In the genomic region with DNA sequence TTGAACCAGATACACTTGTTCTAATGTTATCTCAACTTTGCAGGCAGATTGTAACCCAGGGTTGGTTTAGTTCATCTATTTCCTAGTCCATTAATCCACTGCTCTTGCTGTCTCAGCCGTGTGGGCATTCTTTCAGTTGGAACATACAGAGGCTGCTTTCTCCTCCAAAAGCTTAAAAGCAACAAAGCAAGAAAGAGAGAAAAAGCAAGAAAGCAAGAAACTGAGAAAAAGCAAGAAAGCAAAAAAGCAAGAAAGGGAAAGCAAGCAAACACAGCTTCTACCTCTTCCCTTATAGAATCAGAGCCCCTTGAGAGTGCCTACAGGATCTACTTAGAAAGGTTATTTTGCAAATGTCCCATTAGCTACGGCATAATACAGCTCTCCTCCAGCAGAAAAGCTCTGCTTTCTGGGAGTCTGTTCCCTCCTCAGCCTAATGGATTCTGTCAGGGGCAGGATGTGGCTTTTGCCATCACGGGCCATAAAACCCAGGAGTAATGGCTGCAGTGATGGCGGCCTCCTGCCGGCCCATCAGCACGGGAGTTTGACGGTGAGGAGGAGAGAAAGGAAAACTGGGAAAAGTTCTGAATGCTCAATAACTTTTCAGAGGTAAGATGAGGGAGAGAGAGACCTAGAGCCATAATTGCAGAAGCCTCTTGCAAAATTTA, we compare ENCODE assay signal across 1 cellular context.
TF ChIP-seq lines count a peak whose summit lies in the region.

No MANE protein-coding gene starts in this region.

TF ChIP-seq in K562, 482 proteins besides CTCF, POLR2A, EP300 and RAD21 (continued from another document and continues in another):
- TF ChIP-seq BMI1 (IDR thresholded peaks at IDR 0.05; ENCODE audit: low read length) (no peak), ZNF445 (CRISPR knock-in tag; IDR thresholded peaks at IDR 0.05; ENCODE audit: low read depth) (no peak), HMG20B (CRISPR knock-in tag; IDR thresholded peaks at IDR 0.05) (no peak), MIER1 (IDR thresholded peaks at IDR 0.05; ENCODE audit: low read depth) (no peak), ZNF699 (CRISPR knock-in tag; IDR thresholded peaks at IDR 0.05; ENCODE audit: insufficient replicate concordance) (no peak), TARDBP (IDR thresholded peaks at IDR 0.05) (no peak), BRF1 (IDR thresholded peaks at IDR 0.05; ENCODE audit: borderline replicate concordance, extremely low read depth, insufficient read length) (no peak), U2AF2 (optimal IDR thresholded peaks at IDR 0.05; ENCODE audit: low read depth, low read length) (no peak), GTF2E2 (tag; IDR thresholded peaks at IDR 0.05) (no peak), SOX6 (IDR thresholded peaks at IDR 0.05) (peak; percentile 84)
- TF ChIP-seq, protein P1, sequence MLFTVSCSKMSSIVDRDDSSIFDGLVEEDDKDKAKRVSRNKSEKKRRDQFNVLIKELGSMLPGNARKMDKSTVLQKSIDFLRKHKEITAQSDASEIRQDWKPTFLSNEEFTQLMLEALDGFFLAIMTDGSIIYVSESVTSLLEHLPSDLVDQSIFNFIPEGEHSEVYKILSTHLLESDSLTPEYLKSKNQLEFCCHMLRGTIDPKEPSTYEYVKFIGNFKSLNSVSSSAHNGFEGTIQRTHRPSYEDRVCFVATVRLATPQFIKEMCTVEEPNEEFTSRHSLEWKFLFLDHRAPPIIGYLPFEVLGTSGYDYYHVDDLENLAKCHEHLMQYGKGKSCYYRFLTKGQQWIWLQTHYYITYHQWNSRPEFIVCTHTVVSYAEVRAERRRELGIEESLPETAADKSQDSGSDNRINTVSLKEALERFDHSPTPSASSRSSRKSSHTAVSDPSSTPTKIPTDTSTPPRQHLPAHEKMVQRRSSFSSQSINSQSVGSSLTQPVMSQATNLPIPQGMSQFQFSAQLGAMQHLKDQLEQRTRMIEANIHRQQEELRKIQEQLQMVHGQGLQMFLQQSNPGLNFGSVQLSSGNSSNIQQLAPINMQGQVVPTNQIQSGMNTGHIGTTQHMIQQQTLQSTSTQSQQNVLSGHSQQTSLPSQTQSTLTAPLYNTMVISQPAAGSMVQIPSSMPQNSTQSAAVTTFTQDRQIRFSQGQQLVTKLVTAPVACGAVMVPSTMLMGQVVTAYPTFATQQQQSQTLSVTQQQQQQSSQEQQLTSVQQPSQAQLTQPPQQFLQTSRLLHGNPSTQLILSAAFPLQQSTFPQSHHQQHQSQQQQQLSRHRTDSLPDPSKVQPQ (CRISPR knock-in tag; IDR thresholded peaks at IDR 0.05; ENCODE audit: borderline replicate concordance): no peak
- TF ChIP-seq, protein P2, sequence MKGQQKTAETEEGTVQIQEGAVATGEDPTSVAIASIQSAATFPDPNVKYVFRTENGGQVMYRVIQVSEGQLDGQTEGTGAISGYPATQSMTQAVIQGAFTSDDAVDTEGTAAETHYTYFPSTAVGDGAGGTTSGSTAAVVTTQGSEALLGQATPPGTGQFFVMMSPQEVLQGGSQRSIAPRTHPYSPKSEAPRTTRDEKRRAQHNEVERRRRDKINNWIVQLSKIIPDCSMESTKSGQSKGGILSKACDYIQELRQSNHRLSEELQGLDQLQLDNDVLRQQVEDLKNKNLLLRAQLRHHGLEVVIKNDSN (CRISPR knock-in tag; IDR thresholded peaks at IDR 0.05): no peak
- TF ChIP-seq, protein P3, sequence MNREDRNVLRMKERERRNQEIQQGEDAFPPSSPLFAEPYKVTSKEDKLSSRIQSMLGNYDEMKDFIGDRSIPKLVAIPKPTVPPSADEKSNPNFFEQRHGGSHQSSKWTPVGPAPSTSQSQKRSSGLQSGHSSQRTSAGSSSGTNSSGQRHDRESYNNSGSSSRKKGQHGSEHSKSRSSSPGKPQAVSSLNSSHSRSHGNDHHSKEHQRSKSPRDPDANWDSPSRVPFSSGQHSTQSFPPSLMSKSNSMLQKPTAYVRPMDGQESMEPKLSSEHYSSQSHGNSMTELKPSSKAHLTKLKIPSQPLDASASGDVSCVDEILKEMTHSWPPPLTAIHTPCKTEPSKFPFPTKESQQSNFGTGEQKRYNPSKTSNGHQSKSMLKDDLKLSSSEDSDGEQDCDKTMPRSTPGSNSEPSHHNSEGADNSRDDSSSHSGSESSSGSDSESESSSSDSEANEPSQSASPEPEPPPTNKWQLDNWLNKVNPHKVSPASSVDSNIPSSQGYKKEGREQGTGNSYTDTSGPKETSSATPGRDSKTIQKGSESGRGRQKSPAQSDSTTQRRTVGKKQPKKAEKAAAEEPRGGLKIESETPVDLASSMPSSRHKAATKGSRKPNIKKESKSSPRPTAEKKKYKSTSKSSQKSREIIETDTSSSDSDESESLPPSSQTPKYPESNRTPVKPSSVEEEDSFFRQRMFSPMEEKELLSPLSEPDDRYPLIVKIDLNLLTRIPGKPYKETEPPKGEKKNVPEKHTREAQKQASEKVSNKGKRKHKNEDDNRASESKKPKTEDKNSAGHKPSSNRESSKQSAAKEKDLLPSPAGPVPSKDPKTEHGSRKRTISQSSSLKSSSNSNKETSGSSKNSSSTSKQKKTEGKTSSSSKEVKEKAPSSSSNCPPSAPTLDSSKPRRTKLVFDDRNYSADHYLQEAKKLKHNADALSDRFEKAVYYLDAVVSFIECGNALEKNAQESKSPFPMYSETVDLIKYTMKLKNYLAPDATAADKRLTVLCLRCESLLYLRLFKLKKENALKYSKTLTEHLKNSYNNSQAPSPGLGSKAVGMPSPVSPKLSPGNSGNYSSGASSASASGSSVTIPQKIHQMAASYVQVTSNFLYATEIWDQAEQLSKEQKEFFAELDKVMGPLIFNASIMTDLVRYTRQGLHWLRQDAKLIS (CRISPR knock-in tag; IDR thresholded peaks at IDR 0.05): no peak
- TF ChIP-seq, protein P4, sequence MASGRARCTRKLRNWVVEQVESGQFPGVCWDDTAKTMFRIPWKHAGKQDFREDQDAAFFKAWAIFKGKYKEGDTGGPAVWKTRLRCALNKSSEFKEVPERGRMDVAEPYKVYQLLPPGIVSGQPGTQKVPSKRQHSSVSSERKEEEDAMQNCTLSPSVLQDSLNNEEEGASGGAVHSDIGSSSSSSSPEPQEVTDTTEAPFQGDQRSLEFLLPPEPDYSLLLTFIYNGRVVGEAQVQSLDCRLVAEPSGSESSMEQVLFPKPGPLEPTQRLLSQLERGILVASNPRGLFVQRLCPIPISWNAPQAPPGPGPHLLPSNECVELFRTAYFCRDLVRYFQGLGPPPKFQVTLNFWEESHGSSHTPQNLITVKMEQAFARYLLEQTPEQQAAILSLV (tag; IDR thresholded peaks at IDR 0.05): no peak
- TF ChIP-seq, protein P5, sequence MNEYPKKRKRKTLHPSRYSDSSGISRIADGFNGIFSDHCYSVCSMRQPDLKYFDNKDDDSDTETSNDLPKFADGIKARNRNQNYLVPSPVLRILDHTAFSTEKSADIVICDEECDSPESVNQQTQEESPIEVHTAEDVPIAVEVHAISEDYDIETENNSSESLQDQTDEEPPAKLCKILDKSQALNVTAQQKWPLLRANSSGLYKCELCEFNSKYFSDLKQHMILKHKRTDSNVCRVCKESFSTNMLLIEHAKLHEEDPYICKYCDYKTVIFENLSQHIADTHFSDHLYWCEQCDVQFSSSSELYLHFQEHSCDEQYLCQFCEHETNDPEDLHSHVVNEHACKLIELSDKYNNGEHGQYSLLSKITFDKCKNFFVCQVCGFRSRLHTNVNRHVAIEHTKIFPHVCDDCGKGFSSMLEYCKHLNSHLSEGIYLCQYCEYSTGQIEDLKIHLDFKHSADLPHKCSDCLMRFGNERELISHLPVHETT (CRISPR knock-in tag; conservative IDR thresholded peaks at IDR 0.05 in 1 of 2, IDR thresholded peaks at IDR 0.05 in 1 of 2): no peak; a peak in 2 of 4 replicates
- TF ChIP-seq, protein P6, sequence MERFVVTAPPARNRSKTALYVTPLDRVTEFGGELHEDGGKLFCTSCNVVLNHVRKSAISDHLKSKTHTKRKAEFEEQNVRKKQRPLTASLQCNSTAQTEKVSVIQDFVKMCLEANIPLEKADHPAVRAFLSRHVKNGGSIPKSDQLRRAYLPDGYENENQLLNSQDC (CRISPR knock-in tag; IDR thresholded peaks at IDR 0.05): 0 out of 2 replicates have a peak, but pooled peaks have one; percentile 59
- TF ChIP-seq, protein P7, sequence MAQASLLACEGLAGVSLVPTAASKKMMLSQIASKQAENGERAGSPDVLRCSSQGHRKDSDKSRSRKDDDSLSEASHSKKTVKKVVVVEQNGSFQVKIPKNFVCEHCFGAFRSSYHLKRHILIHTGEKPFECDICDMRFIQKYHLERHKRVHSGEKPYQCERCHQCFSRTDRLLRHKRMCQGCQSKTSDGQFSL (CRISPR knock-in tag; IDR thresholded peaks at IDR 0.05): no peak
- TF ChIP-seq, protein P7 (tag; IDR thresholded peaks at IDR 0.05): peak in 1 of 2 experiments; percentile 51; a peak in 1 of 4 replicates
- TF ChIP-seq, protein P8, sequence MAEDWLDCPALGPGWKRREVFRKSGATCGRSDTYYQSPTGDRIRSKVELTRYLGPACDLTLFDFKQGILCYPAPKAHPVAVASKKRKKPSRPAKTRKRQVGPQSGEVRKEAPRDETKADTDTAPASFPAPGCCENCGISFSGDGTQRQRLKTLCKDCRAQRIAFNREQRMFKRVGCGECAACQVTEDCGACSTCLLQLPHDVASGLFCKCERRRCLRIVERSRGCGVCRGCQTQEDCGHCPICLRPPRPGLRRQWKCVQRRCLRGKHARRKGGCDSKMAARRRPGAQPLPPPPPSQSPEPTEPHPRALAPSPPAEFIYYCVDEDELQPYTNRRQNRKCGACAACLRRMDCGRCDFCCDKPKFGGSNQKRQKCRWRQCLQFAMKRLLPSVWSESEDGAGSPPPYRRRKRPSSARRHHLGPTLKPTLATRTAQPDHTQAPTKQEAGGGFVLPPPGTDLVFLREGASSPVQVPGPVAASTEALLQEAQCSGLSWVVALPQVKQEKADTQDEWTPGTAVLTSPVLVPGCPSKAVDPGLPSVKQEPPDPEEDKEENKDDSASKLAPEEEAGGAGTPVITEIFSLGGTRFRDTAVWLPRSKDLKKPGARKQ (CRISPR knock-in tag; IDR thresholded peaks at IDR 0.05): no peak
- TF ChIP-seq, protein P9, sequence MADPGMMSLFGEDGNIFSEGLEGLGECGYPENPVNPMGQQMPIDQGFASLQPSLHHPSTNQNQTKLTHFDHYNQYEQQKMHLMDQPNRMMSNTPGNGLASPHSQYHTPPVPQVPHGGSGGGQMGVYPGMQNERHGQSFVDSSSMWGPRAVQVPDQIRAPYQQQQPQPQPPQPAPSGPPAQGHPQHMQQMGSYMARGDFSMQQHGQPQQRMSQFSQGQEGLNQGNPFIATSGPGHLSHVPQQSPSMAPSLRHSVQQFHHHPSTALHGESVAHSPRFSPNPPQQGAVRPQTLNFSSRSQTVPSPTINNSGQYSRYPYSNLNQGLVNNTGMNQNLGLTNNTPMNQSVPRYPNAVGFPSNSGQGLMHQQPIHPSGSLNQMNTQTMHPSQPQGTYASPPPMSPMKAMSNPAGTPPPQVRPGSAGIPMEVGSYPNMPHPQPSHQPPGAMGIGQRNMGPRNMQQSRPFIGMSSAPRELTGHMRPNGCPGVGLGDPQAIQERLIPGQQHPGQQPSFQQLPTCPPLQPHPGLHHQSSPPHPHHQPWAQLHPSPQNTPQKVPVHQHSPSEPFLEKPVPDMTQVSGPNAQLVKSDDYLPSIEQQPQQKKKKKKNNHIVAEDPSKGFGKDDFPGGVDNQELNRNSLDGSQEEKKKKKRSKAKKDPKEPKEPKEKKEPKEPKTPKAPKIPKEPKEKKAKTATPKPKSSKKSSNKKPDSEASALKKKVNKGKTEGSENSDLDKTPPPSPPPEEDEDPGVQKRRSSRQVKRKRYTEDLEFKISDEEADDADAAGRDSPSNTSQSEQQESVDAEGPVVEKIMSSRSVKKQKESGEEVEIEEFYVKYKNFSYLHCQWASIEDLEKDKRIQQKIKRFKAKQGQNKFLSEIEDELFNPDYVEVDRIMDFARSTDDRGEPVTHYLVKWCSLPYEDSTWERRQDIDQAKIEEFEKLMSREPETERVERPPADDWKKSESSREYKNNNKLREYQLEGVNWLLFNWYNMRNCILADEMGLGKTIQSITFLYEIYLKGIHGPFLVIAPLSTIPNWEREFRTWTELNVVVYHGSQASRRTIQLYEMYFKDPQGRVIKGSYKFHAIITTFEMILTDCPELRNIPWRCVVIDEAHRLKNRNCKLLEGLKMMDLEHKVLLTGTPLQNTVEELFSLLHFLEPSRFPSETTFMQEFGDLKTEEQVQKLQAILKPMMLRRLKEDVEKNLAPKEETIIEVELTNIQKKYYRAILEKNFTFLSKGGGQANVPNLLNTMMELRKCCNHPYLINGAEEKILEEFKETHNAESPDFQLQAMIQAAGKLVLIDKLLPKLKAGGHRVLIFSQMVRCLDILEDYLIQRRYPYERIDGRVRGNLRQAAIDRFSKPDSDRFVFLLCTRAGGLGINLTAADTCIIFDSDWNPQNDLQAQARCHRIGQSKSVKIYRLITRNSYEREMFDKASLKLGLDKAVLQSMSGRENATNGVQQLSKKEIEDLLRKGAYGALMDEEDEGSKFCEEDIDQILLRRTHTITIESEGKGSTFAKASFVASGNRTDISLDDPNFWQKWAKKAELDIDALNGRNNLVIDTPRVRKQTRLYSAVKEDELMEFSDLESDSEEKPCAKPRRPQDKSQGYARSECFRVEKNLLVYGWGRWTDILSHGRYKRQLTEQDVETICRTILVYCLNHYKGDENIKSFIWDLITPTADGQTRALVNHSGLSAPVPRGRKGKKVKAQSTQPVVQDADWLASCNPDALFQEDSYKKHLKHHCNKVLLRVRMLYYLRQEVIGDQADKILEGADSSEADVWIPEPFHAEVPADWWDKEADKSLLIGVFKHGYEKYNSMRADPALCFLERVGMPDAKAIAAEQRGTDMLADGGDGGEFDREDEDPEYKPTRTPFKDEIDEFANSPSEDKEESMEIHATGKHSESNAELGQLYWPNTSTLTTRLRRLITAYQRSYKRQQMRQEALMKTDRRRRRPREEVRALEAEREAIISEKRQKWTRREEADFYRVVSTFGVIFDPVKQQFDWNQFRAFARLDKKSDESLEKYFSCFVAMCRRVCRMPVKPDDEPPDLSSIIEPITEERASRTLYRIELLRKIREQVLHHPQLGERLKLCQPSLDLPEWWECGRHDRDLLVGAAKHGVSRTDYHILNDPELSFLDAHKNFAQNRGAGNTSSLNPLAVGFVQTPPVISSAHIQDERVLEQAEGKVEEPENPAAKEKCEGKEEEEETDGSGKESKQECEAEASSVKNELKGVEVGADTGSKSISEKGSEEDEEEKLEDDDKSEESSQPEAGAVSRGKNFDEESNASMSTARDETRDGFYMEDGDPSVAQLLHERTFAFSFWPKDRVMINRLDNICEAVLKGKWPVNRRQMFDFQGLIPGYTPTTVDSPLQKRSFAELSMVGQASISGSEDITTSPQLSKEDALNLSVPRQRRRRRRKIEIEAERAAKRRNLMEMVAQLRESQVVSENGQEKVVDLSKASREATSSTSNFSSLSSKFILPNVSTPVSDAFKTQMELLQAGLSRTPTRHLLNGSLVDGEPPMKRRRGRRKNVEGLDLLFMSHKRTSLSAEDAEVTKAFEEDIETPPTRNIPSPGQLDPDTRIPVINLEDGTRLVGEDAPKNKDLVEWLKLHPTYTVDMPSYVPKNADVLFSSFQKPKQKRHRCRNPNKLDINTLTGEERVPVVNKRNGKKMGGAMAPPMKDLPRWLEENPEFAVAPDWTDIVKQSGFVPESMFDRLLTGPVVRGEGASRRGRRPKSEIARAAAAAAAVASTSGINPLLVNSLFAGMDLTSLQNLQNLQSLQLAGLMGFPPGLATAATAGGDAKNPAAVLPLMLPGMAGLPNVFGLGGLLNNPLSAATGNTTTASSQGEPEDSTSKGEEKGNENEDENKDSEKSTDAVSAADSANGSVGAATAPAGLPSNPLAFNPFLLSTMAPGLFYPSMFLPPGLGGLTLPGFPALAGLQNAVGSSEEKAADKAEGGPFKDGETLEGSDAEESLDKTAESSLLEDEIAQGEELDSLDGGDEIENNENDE (IDR thresholded peaks at IDR 0.05; ENCODE audit: low read depth, low read length): no peak
